ENCODE assay signal across 11 cellular contexts in the genomic region with DNA sequence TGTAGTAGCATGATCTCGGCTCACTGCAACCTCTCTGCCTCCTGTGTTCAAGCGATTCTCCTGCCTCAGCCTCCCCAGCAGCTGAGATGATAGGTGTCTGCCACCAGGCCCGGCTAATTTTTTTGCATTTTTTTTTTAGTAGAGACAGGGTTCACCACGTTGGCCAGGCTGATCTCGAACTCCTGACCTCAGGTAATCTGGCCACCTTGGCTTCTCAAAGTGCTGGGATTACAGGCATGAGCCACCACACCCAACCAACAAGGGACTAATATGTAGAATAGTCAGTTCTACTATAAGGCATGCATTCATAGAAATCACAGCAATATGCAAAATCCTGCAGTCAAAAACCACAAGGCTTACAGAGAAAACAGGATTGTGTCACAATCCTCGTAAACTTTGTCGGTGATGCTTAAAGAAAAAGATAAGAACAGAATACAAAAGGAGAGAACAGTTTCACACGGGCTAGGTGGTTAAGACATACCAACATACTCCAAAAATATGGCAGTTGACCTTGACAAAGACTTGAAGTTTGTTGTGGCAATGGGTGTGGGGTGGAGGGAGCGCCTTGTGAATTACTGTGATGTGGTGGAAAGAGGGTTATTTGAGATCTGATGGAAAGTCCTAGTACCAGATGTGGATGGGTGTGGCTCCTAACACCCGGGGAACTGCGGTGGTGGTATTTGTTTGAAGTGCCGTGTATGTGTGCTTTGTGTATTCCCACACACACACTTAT. TPM values are rescaled to one million over a fixed set of nuclear protein-coding genes. Genes with fewer than 3 reads are reported as not detected.
DNase-seq lines count a peak whose midpoint lies in the region; ATAC-seq and TF ChIP-seq lines count a peak whose summit lies in the region.
"Had no signal": no experiment of that assay in that cellular context is flagged by ENCODE, and none has a peak within 500 bp of the region (broad histone marks: within the 10 kb centered on the region; RNA-seq: fewer than 3 reads in every experiment).

No MANE protein-coding gene starts in this region.

- no peak overlapping the region for H3K27ac ChIP-seq in neural progenitor cell
- H3K27ac ChIP-seq: tibial artery had no signal

- H3K9me3 ChIP-seq in T-helper 17 cell (ENCODE audit: control insufficient read depth, low read length, poor library complexity, severe bottlenecking) (no peaks in the 10 kb centered on the region), neural progenitor cell (ENCODE audit: low read depth) (no peaks in the 10 kb centered on the region)
- H3K9me3 ChIP-seq: tibial artery had no signal

- H4K20me1 ChIP-seq in neural progenitor cell (ENCODE audit: low read depth), result peaks cover 56% of the 10 kb centered on the region

- H3K4me2 ChIP-seq in neural progenitor cell, result no peak overlapping the region

- no peaks in the 10 kb centered on the region for H3K4me1 ChIP-seq in neural progenitor cell

- DNase-seq in EH (ENCODE audit: low read depth), result peak; percentile 29
- peak; percentile 40 to 71 (median 59) for DNase-seq in T-helper 17 cell
- DNase-seq in activated naive CD8-positive, alpha-beta T cell treated with anti-CD3 and anti-CD28 coated beads for 36 hours, result peak; percentile 72
- DNase-seq in neural progenitor cell (ENCODE audit: low spot score), result no peak
- DNase-seq in putamen (ENCODE audit: low spot score), result no peak
- no peak for DNase-seq in COLO829 (ENCODE audit: low spot score)
- no peak for DNase-seq in NCI-H2081 treated with DMSO at 0.1 percent for 48 hours (lab: John Stamatoyannopoulos, UW)
- DNase-seq: HCEC 1CT, NCI-H1092, tibial artery had no signal

- H3K27ac Mint-ChIP-seq in T-helper 17 cell (peak overlapping the region; percentile 99), neural progenitor cell (no peak overlapping the region)
- H3K27ac Mint-ChIP-seq in activated naive CD8-positive, alpha-beta T cell treated with anti-CD3 and anti-CD28 coated beads for 36 hours, result peak overlapping the region; percentile 73

- H3K36me3 ChIP-seq in neural progenitor cell, result no peaks in the 10 kb centered on the region
- H3K36me3 ChIP-seq: tibial artery had no signal

- no peak overlapping the region for H3K9ac ChIP-seq in neural progenitor cell

- peaks cover 67% of the 10 kb centered on the region for H3K79me2 ChIP-seq in neural progenitor cell (ENCODE audit: low read depth)

- H3K36me3 Mint-ChIP-seq in T-helper 17 cell (ENCODE audit: low read depth), result no peaks in the 10 kb centered on the region
- H3K36me3 Mint-ChIP-seq in activated naive CD8-positive, alpha-beta T cell treated with anti-CD3 and anti-CD28 coated beads for 36 hours, result peaks cover 31% of the 10 kb centered on the region
- peaks cover 8% of the 10 kb centered on the region for H3K36me3 Mint-ChIP-seq in neural progenitor cell

- TF ChIP-seq CTCF in neural progenitor cell (IDR thresholded peaks at IDR 0.05), result no peak

- H3K4me3 Mint-ChIP-seq in T-helper 17 cell, result peak overlapping the region; percentile 79
- H3K4me3 Mint-ChIP-seq in activated naive CD8-positive, alpha-beta T cell treated with anti-CD3 and anti-CD28 coated beads for 36 hours, result no peak overlapping the region
- H3K4me3 Mint-ChIP-seq in neural progenitor cell, result peak overlapping the region; percentile 37

- peaks cover 6% of the 10 kb centered on the region for H3K9me3 Mint-ChIP-seq in activated naive CD8-positive, alpha-beta T cell treated with anti-CD3 and anti-CD28 coated beads for 36 hours
- no peaks in the 10 kb centered on the region for H3K9me3 Mint-ChIP-seq in neural progenitor cell

- no peak overlapping the region for H3K4me3 ChIP-seq in neural progenitor cell
- H3K4me3 ChIP-seq: tibial artery had no signal

- H3K27me3 Mint-ChIP-seq in T-helper 17 cell (no peaks in the 10 kb centered on the region), neural progenitor cell (ENCODE audit: insufficient read depth, low read depth) (peaks cover 4% of the 10 kb centered on the region)
- H3K27me3 Mint-ChIP-seq in activated naive CD8-positive, alpha-beta T cell treated with anti-CD3 and anti-CD28 coated beads for 36 hours, result no peaks in the 10 kb centered on the region

- peak; percentile 75 for ATAC-seq in T-helper 17 cell
- no peak for ATAC-seq in HG02678 (IDR thresholded peaks at IDR 0.05; ENCODE audit: unreplicated experiment)

- no peak overlapping the region for H2AFZ ChIP-seq in neural progenitor cell (replicated peaks)

- peaks cover 58% of the 10 kb centered on the region for H3K4me1 Mint-ChIP-seq in T-helper 17 cell
- H3K4me1 Mint-ChIP-seq in activated naive CD8-positive, alpha-beta T cell treated with anti-CD3 and anti-CD28 coated beads for 36 hours, result peaks cover 62% of the 10 kb centered on the region
- H3K4me1 Mint-ChIP-seq in neural progenitor cell, result peaks cover 14% of the 10 kb centered on the region

- peaks cover 16% of the 10 kb centered on the region for H3F3A ChIP-seq in neural progenitor cell (ENCODE audit: low read depth)

- H3K27me3 ChIP-seq in neural progenitor cell, result no peaks in the 10 kb centered on the region
- H3K27me3 ChIP-seq: tibial artery had no signal

RNA-seq across cellular contexts. Expression of a gene that starts 12.5 kb away (rescaled TPM):
- 100 to 1,000 TPM; 161 to 195 TPM for total RNA-seq in T-helper 17 cell
- 10 to 100 TPM; 61.4 to 69.5 TPM for total RNA-seq in activated naive CD8-positive, alpha-beta T cell treated with anti-CD3 and anti-CD28 coated beads for 36 hours
- total RNA-seq in neural progenitor cell (ENCODE audit: low replicate concordance), result 26.2 and 68.3 TPM in 2 replicates

RNA-seq across cellular contexts. Expression of a gene that starts 13.2 kb away (rescaled TPM):
- 1 to 10 TPM; 1.1 to 1.3 TPM for total RNA-seq in T-helper 17 cell
- total RNA-seq in activated naive CD8-positive, alpha-beta T cell treated with anti-CD3 and anti-CD28 coated beads for 36 hours, result 1 to 10 TPM; 1.5 to 1.6 TPM
- 0.09 and 0.68 TPM in 2 replicates for total RNA-seq in neural progenitor cell (ENCODE audit: low replicate concordance)

RNA-seq across cellular contexts. Expression of a gene that starts 23.1 kb away (rescaled TPM):
- 10 to 100 TPM; 44.6 to 50.7 TPM for total RNA-seq in T-helper 17 cell
- total RNA-seq in activated naive CD8-positive, alpha-beta T cell treated with anti-CD3 and anti-CD28 coated beads for 36 hours, result 10 to 100 TPM; 16.0 to 17.8 TPM
- total RNA-seq in neural progenitor cell (ENCODE audit: low replicate concordance), result 3.2 and 9.0 TPM in 2 replicates

RNA-seq across cellular contexts. Expression of a gene that starts 40.1 kb away (rescaled TPM):
- total RNA-seq in T-helper 17 cell (1 to 10 TPM in 1 of 2 donors, under 1 TPM in 1; 0.97 to 1.3 TPM), neural progenitor cell (ENCODE audit: low replicate concordance) (4.2 and 4.5 TPM in 2 replicates)
- total RNA-seq in activated naive CD8-positive, alpha-beta T cell treated with anti-CD3 and anti-CD28 coated beads for 36 hours, result 1 to 10 TPM; 3.6 to 4.3 TPM

RNA-seq across cellular contexts. Expression of a gene that starts 55.4 kb away (rescaled TPM):
- total RNA-seq in T-helper 17 cell, result 10 to 100 TPM; 18.7 to 24.6 TPM
- 10 to 100 TPM; 11.5 to 12.2 TPM for total RNA-seq in activated naive CD8-positive, alpha-beta T cell treated with anti-CD3 and anti-CD28 coated beads for 36 hours
- total RNA-seq in neural progenitor cell (ENCODE audit: low replicate concordance), result 10.0 and 30.8 TPM in 2 replicates

Comparison
In these comparisons a context has a peak if more than half of its experiments do, and no peak if none do; other contexts are left out.
1. DNase-seq: peak in EH (single experiment), T-helper 17 cell (3 of 3) and activated naive CD8-positive, alpha-beta T cell treated with anti-CD3 and anti-CD28 coated beads for 36 hours (single experiment); none in neural progenitor cell (single experiment), putamen (single experiment), COLO829 (single experiment) and NCI-H2081 treated with DMSO at 0.1 percent for 48 hours (single experiment).